Comparison of ENCODE assay signal across 16 cellular contexts in genomic region chr18:27921392-27921791, GRCh38.
DNase-seq lines count a peak whose midpoint lies in the region; ATAC-seq, FAIRE-seq and TF ChIP-seq lines count a peak whose summit lies in the region.
"Had no signal": no experiment of that assay in that cellular context is flagged by ENCODE, and none has a peak within 500 bp of the region (broad histone marks: within the 10 kb centered on the region; RNA-seq: fewer than 3 reads in every experiment).

No MANE protein-coding gene starts in this region.

- H3K27ac ChIP-seq in HepG2 (ENCODE audit: extremely low read length, insufficient read depth, low read length): no peak overlapping the region
- no peak overlapping the region for H3K27ac ChIP-seq in right lobe of liver
- H3K27ac ChIP-seq: neutrophil had no signal

- TF ChIP-seq POLR2A in HepG2 (IDR thresholded peaks at IDR 0.05; ENCODE audit: insufficient read depth in 1 of 2, low read depth in 2 of 2, low read length in 2 of 2) (no peak), right lobe of liver (IDR thresholded peaks at IDR 0.05) (no peak)

- no peak overlapping the region for H3K27ac Mint-ChIP-seq in stimulated activated naive CD8-positive, alpha-beta T cell treated with anti-CD3 and anti-CD28 coated beads, Interleukin-15, amount 100 ng/mL, for 72 hours
- H3K27ac Mint-ChIP-seq: activated naive CD8-positive, alpha-beta T cell treated with anti-CD3 and anti-CD28 coated beads, Interleukin-2, amount 50 U/mL, for 24 hours; activated T-cell treated with anti-CD3 and anti-CD28 coated beads, Interleukin-2, amount 50 U/mL, for 24 hours; dendritic cell treated with granulocyte-macrophage colony-stimulating factor and Interleukin-4, amounts not matched to agents 40 ng/mL and 50 ng/mL, for 4 days; T-helper 1 cell treated with Interleukin-12 subunit alpha and Interleukin-12 subunit beta and Interleukin-4 antibody, amounts not matched to agents 30 μg/mL and 1 μg/mL, for 36 hours had no signal

- POLR2A ChIA-PET in HepG2 (lab: Yijun Ruan, JAX): no interaction called here

- peak overlapping the region; percentile 32 for H3K4me2 ChIP-seq in HepG2 (ENCODE audit: low read depth, low read length)

- H3K9me3 Mint-ChIP-seq in stimulated activated naive CD8-positive, alpha-beta T cell treated with anti-CD3 and anti-CD28 coated beads, Interleukin-15, amount 100 ng/mL, for 72 hours: peaks cover 8 to 14% of the 10 kb centered on the region in 2 donors
- H3K9me3 Mint-ChIP-seq: dendritic cell treated with granulocyte-macrophage colony-stimulating factor and Interleukin-4, amounts not matched to agents 40 ng/mL and 50 ng/mL, for 4 days had no signal

- 30% methylated on average over 8 of the region's 8 CpGs for WGBS in HepG2 (ENCODE audit: low lambda C conversion rate)
- WGBS in right lobe of liver (ENCODE audit: insufficient coverage, low coverage, low lambda C conversion rate, missing lambda C conversion rate): 49% methylated on average over 6 of the region's 8 CpGs

- no peak overlapping the region for H3K9ac ChIP-seq in HepG2 (ENCODE audit: insufficient read depth, low read depth, low read length)

- 0 out of 6 replicates have a peak overlapping the region, but pooled peaks of 1 of the 3 experiments have one; percentile 24 for H3K4me3 ChIP-seq in HepG2 (replicated peaks in 1 of 3; ENCODE audit: insufficient read depth in 1 of 3, low read depth in 2 of 3, low read length in 3 of 3)
- no peak overlapping the region for H3K4me3 ChIP-seq in right lobe of liver

- FAIRE-seq in HepG2 (lab: Jason Lieb, UNC): no peak
- FAIRE-seq: small intestine had no signal

- DNase-seq in HepG2 (ENCODE audit: low spot score) (no peak), right lobe of liver (no peak), iPS-NIHi11 (ENCODE audit: low spot score) (peak; percentile 14), cerebellar cortex (ENCODE audit: low spot score) (no peak), OCI-M1 (lab: John Stamatoyannopoulos, UW) (no peak)
- no peak for DNase-seq in activated T-cell treated with anti-CD3 and anti-CD28 coated beads, Interleukin-2, amount 50 U/mL, for 48 hours
- no peak for DNase-seq in stimulated activated naive CD8-positive, alpha-beta T cell treated with anti-CD3 and anti-CD28 coated beads, Interleukin-15, amount 100 ng/mL, for 72 hours
- DNase-seq: activated CD4-positive, alpha-beta T cell treated with anti-CD3 and anti-CD28 coated beads for 48 hours; activated naive CD8-positive, alpha-beta T cell treated with anti-CD3 and anti-CD28 coated beads, Interleukin-2, amount 50 U/mL, for 24 hours; activated T-cell treated with anti-CD3 and anti-CD28 coated beads, Interleukin-2, amount 50 U/mL, for 24 hours; left ventricle myocardium superior; small intestine had no signal

- intact Hi-C loops in HepG2 (cut with micrococcal nuclease; ENCODE audit: unreplicated experiment) (no loop called here), right lobe of liver (cut with DNase I) (no loop called here)

- CTCF ChIA-PET in HepG2 (lab: Yijun Ruan, JAX; ENCODE audit: low intra/inter-chr PET ratio, low total read pairs): no interaction called here

- no peaks in the 10 kb centered on the region for H3K27me3 Mint-ChIP-seq in stimulated activated naive CD8-positive, alpha-beta T cell treated with anti-CD3 and anti-CD28 coated beads, Interleukin-15, amount 100 ng/mL, for 72 hours
- H3K27me3 Mint-ChIP-seq: activated naive CD8-positive, alpha-beta T cell treated with anti-CD3 and anti-CD28 coated beads, Interleukin-2, amount 50 U/mL, for 24 hours; activated T-cell treated with anti-CD3 and anti-CD28 coated beads, Interleukin-2, amount 50 U/mL, for 24 hours; dendritic cell treated with granulocyte-macrophage colony-stimulating factor and Interleukin-4, amounts not matched to agents 40 ng/mL and 50 ng/mL, for 4 days had no signal

- no TSS peak for BruUV-seq in HepG2 (replicated peaks; lab: Mats Ljungman, UMichigan)

- H3K9me3 ChIP-seq in HepG2 (ENCODE audit: low read length): no peaks in the 10 kb centered on the region
- no peaks in the 10 kb centered on the region for H3K9me3 ChIP-seq in right lobe of liver
- H3K9me3 ChIP-seq: neutrophil had no signal

- H4K20me1 ChIP-seq in HepG2 (ENCODE audit: insufficient read depth, low read length): no peaks in the 10 kb centered on the region

- no peak overlapping the region for H3K4me3 Mint-ChIP-seq in stimulated activated naive CD8-positive, alpha-beta T cell treated with anti-CD3 and anti-CD28 coated beads, Interleukin-15, amount 100 ng/mL, for 72 hours
- H3K4me3 Mint-ChIP-seq: activated naive CD8-positive, alpha-beta T cell treated with anti-CD3 and anti-CD28 coated beads, Interleukin-2, amount 50 U/mL, for 24 hours; activated T-cell treated with anti-CD3 and anti-CD28 coated beads, Interleukin-2, amount 50 U/mL, for 24 hours; dendritic cell treated with granulocyte-macrophage colony-stimulating factor and Interleukin-4, amounts not matched to agents 40 ng/mL and 50 ng/mL, for 4 days; T-helper 1 cell treated with Interleukin-12 subunit alpha and Interleukin-12 subunit beta and Interleukin-4 antibody, amounts not matched to agents 30 μg/mL and 1 μg/mL, for 36 hours had no signal

- in situ Hi-C loops in HepG2 (cut with HindIII; ENCODE audit: extremely low pct_ligation_motif_present, low pct_unique_long_range_greater_than_20kb): no loop called here

- H2AFZ ChIP-seq in HepG2 (ENCODE audit: low read length): no peak overlapping the region

- TF ChIP-seq EP300 in HepG2 (IDR thresholded peaks at IDR 0.05; ENCODE audit: low read depth in 2 of 2, low read length in 2 of 2) (no peak), HepG2 (CRISPR knock-in tag; IDR thresholded peaks at IDR 0.05; ENCODE audit: borderline replicate concordance) (no peak)

- no peaks in the 10 kb centered on the region for H3K79me2 ChIP-seq in HepG2 (ENCODE audit: insufficient read depth, low read length)

- ATAC-seq in HepG2: no peak; the same call in 2 of the 3 replicates
- no peak for ATAC-seq in right lobe of liver
- peak; percentile 28 for ATAC-seq in SK-N-SH treated with all-trans-retinoic acid at 6 μM for 48 hours
- no peak for ATAC-seq in stimulated activated naive CD8-positive, alpha-beta T cell treated with anti-CD3 and anti-CD28 coated beads, Interleukin-15, amount 100 ng/mL, for 72 hours
- ATAC-seq: activated naive CD8-positive, alpha-beta T cell treated with anti-CD3 and anti-CD28 coated beads, Interleukin-2, amount 50 U/mL, for 24 hours; left ventricle myocardium superior had no signal

- no peak for TF ChIP-seq RAD21 in HepG2 (CRISPR knock-in tag; IDR thresholded peaks at IDR 0.05)

- H3K4me1 ChIP-seq in HepG2 (ENCODE audit: insufficient read depth, low read length) (peaks cover 12% of the 10 kb centered on the region; the same call in 1 of the 2 replicates), right lobe of liver (no peaks in the 10 kb centered on the region)

- H3K27me3 ChIP-seq in HepG2 (ENCODE audit: control insufficient read depth in 1 of 2, insufficient read depth in 2 of 2, low read length in 2 of 2) (peaks cover 0 to 3% of the 10 kb centered on the region in 2 experiments; a peak in 1 of 5 replicates), right lobe of liver (no peaks in the 10 kb centered on the region)
- H3K27me3 ChIP-seq: neutrophil had no signal

- TF ChIP-seq CTCF in HepG2 (CRISPR knock-in tag; IDR thresholded peaks at IDR 0.05) (no peak), right lobe of liver (IDR thresholded peaks at IDR 0.05) (no peak)

- H3K36me3 ChIP-seq in HepG2 (replicated peaks in 1 of 2; ENCODE audit: control insufficient read depth in 1 of 2, insufficient read depth in 2 of 2, low read length in 2 of 2): no peaks in the 10 kb centered on the region
- no peaks in the 10 kb centered on the region for H3K36me3 ChIP-seq in right lobe of liver
- H3K36me3 ChIP-seq: neutrophil had no signal

- H3K4me1 Mint-ChIP-seq in stimulated activated naive CD8-positive, alpha-beta T cell treated with anti-CD3 and anti-CD28 coated beads, Interleukin-15, amount 100 ng/mL, for 72 hours: no peaks in the 10 kb centered on the region
- H3K4me1 Mint-ChIP-seq: activated naive CD8-positive, alpha-beta T cell treated with anti-CD3 and anti-CD28 coated beads, Interleukin-2, amount 50 U/mL, for 24 hours had no signal

TF ChIP-seq in SK-N-SH treated with all-trans-retinoic acid at 6 μM for 48 hours, 23 proteins besides CTCF, POLR2A, EP300 and RAD21:
- no peak for TF ChIP-seq BACH2 (CRISPR knock-in tag; IDR thresholded peaks at IDR 0.05; ENCODE audit: borderline replicate concordance)
